In genomic region chr2:142533083-142533482, GRCh38 we compare ENCODE assay signal across 12 cellular contexts.
"Had no signal": no experiment of that assay in that cellular context is flagged by ENCODE, and none has a peak within 500 bp of the region (broad histone marks: within the 10 kb centered on the region; RNA-seq: fewer than 3 reads in every experiment).

No MANE protein-coding gene starts in this region.

- H3K4me3 ChIP-seq: prostate gland, spleen had no signal

- H3K4me1 ChIP-seq: prostate gland, spleen had no signal

- H3K27ac ChIP-seq: prostate gland, spleen had no signal

- H3K27me3 ChIP-seq: spleen had no signal

- H3K9me3 ChIP-seq: prostate gland, spleen had no signal

- ATAC-seq: left lobe of liver; sciatic nerve; stimulated activated naive CD8-positive, alpha-beta T cell treated with anti-CD3 and anti-CD28 coated beads, Interleukin-15, amount 100 ng/mL, for 72 hours had no signal

- DNase-seq: activated CD4-positive, alpha-beta T cell treated with anti-CD3 and anti-CD28 coated beads, Interleukin-2, amount 10 ng/mL, durations not matched to agents 7 days and 5 days; activated naive CD4-positive, alpha-beta T cell; activated T-cell treated with anti-CD3 and anti-CD28 coated beads for 4 hours; aorta; dermis blood vessel endothelial cell; erythroblast; islet precursor cell; spleen; stimulated activated naive CD8-positive, alpha-beta T cell treated with anti-CD3 and anti-CD28 coated beads, Interleukin-15, amount 100 ng/mL, for 72 hours had no signal

- H3K36me3 ChIP-seq: prostate gland, spleen had no signal
